8 cellular contexts compared by ENCODE assay signal in the genomic region with DNA sequence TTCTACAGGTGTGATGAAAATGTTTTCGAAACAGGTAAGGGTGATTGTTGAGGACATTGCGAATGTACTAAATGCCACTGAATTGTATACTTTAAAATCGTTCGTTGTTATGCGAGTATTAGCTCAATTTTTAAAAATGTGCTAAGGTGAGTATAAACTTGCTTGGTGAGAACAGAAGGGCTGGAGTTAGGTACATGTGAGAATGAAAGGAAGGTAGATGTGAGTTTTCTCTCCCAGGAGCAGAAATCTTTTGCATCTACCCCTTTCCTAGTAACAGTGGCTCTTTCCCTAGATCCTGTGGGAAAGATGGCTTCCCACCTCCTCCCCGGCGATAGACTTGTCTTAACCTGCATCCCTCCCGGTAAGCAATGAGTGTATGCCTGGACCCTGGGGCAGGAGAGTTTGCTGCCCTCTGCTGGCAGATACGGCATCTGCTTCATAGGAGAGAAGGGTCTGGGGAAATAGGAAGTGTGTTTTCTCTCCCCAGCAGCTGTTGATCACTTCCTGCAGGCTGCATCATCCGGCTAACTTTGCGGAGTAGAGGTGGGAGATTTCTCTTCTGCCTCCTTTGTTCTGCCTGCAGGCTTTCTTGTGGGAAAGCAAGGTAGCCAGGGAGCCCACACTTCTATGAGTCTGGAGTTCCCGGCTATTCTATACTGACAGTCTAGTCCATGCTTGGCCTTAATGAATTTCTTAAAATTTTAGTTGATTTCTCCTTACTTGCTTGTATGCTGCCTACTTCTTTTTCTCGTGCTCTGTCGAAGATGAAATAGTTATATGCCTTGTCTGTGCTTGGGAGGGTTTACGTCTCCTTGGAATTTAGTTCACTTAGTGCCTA.
DNase-seq lines count a peak whose midpoint lies in the region; ATAC-seq and TF ChIP-seq lines count a peak whose summit lies in the region.

No MANE protein-coding gene starts in this region.

- TF ChIP-seq CTCF in OCI-LY3 (IDR thresholded peaks at IDR 0.05; ENCODE audit: low read depth, low read length) (peak; percentile 79), gastroesophageal sphincter (IDR thresholded peaks at IDR 0.05) (peak in 3 of 4 experiments; percentile 23 to 75 (median 50)), progenitor cell of endocrine pancreas (IDR thresholded peaks at IDR 0.05; ENCODE audit: unreplicated experiment) (peak; percentile 46)

- no peak overlapping the region for H3K27ac Mint-ChIP-seq in progenitor cell of endocrine pancreas

- DNase-seq in DMS53 (lab: John Stamatoyannopoulos, UW): peak; percentile 94
- DNase-seq in activated T-cell treated with anti-CD3 and anti-CD28 coated beads, Interleukin-2, amount 50 U/mL, for 1 hour: peak; percentile 40
- DNase-seq in progenitor cell of endocrine pancreas (ENCODE audit: low spot score, unreplicated experiment): no peak
- no peak for DNase-seq in occipital lobe (lab: John Stamatoyannopoulos, UW)

- H3K4me1 ChIP-seq in OCI-LY3 (ENCODE audit: low read length) (peaks cover 8% of the 10 kb centered on the region; the same call in 1 of the 2 replicates), gastroesophageal sphincter (no peaks in the 10 kb centered on the region)

- H3K9ac ChIP-seq in OCI-LY3 (ENCODE audit: low read length): peak overlapping the region; percentile 30; the same call in 1 of the 2 replicates

- peaks cover 9% of the 10 kb centered on the region for H3K9me3 Mint-ChIP-seq in progenitor cell of endocrine pancreas (ENCODE audit: low read depth)

- TF ChIP-seq POLR2A in gastroesophageal sphincter (IDR thresholded peaks at IDR 0.05): no peak

- TF ChIP-seq EP300 in gastroesophageal sphincter (IDR thresholded peaks at IDR 0.05): no peak

- H3K4me3 Mint-ChIP-seq in progenitor cell of endocrine pancreas (ENCODE audit: low read depth): no peak overlapping the region

- H3K36me3 ChIP-seq in OCI-LY3 (replicated peaks; ENCODE audit: low read depth, low read length) (no peaks in the 10 kb centered on the region), gastroesophageal sphincter (no peaks in the 10 kb centered on the region)

- peak overlapping the region; percentile 70 for H3K4me3 ChIP-seq in OCI-LY3 (ENCODE audit: low read length)
- H3K4me3 ChIP-seq in gastroesophageal sphincter: no peak overlapping the region

- ATAC-seq in GM21381 (IDR thresholded peaks at IDR 0.05; ENCODE audit: unreplicated experiment) (peak; percentile 99), HG03565 (IDR thresholded peaks at IDR 0.05; ENCODE audit: unreplicated experiment) (peak; percentile 100), gastroesophageal sphincter (no peak)

- H3K9me3 ChIP-seq in OCI-LY3 (ENCODE audit: insufficient read depth, low read length) (no peaks in the 10 kb centered on the region), gastroesophageal sphincter (no peaks in the 10 kb centered on the region)

- H3K27ac ChIP-seq in OCI-LY3 (ENCODE audit: low read length): no peak overlapping the region
- H3K27ac ChIP-seq in gastroesophageal sphincter: no peak overlapping the region

- peak overlapping the region; percentile 66 for H2AFZ ChIP-seq in OCI-LY3 (ENCODE audit: low read depth, low read length)

- WGBS in gastroesophageal sphincter (ENCODE audit: low coverage in 1 of 2), 2 donors: 90 to 100% methylated on average over 3 to 11 of the region's 15 CpGs

- H3K27me3 ChIP-seq in OCI-LY3 (ENCODE audit: low read depth, low read length) (no peaks in the 10 kb centered on the region), gastroesophageal sphincter (no peaks in the 10 kb centered on the region)

- H3K36me3 Mint-ChIP-seq in progenitor cell of endocrine pancreas (ENCODE audit: insufficient read depth): no peaks in the 10 kb centered on the region

- H3K4me2 ChIP-seq in OCI-LY3 (ENCODE audit: low read length): peak overlapping the region; percentile 78

- H3K27me3 Mint-ChIP-seq in progenitor cell of endocrine pancreas: no peaks in the 10 kb centered on the region

- no peaks in the 10 kb centered on the region for H3K4me1 Mint-ChIP-seq in progenitor cell of endocrine pancreas (ENCODE audit: low read depth)

- H3K79me2 ChIP-seq in OCI-LY3 (ENCODE audit: low read length): no peaks in the 10 kb centered on the region

- no peaks in the 10 kb centered on the region for H4K20me1 ChIP-seq in OCI-LY3 (ENCODE audit: insufficient read depth, low read length)

Comparison
In these comparisons a context has a peak if more than half of its experiments do, and no peak if none do; other contexts are left out.
1. DNase-seq: peak in DMS53 (single experiment) and activated T-cell treated with anti-CD3 and anti-CD28 coated beads, Interleukin-2, amount 50 U/mL, for 1 hour (single experiment); none in progenitor cell of endocrine pancreas (single experiment) and occipital lobe (single experiment).
2. Peak in every context shown above with its lines, with median percentiles within 50 percentile points of each other: CTCF ChIP-seq.